In the genomic region with DNA sequence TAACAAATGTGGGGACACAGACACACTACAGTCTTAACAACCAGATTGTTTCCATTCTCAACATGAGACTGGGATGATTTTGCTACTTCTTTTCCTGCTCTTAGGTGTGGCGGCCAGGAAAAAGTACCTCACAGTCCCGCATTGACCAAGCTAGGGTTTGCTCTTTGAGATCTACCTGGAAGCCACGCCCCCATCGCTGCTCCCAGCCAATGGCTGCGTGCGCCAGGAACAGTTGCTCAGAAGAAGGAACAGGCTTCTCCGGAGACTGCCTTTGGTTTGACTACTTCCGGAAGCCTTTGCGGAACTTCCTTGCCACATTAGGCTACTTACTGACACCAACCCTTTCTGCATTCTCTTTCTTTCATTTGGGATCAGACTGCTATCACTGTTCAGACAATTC, we compare ENCODE assay signal across 29 cellular contexts. TPM values are rescaled to one million over a fixed set of nuclear protein-coding genes. Genes with fewer than 3 reads are reported as not detected.
"Had no signal": no experiment of that assay in that cellular context is flagged by ENCODE, and none has a peak within 500 bp of the region (broad histone marks: within the 10 kb centered on the region; RNA-seq: fewer than 3 reads in every experiment).

No MANE protein-coding gene starts in this region.

- DNase-seq: Kasumi-1; MM.1S; NCI-H1092 treated with DMSO at 0.1 percent for 48 hours; NCI-H1436; NCI-H187; NCI-H2029; NCI-H2081 treated with DMSO at 0.1 percent for 48 hours; NCI-H2171; NCI-H226; NCI-H446; NCI-H510A; NCI-H524 treated with DMSO at 0.1 percent for 48 hours; NCI-H69; NCI-H774; NK-92 treated with Interleukin-12 subunit alpha and Interleukin-12 subunit beta, amount 100 ng/mL, for 24 hours; PC-3; Right ventricle myocardium superior; SIG-M5; SK-N-SH; SW 1271; T-cell had no signal

- H3K4me3 ChIP-seq: K562 had no signal

- FAIRE-seq: HTR-8/SVneo, K562 had no signal

- H3K4me2 ChIP-seq: KMS-11, SK-N-SH had no signal

- H3K27ac ChIP-seq: HL-60, KMS-11 had no signal

- H3K9ac ChIP-seq: KMS-11, SK-N-SH had no signal

- H3K9me3 ChIP-seq: SK-N-SH had no signal

RNA-seq across cellular contexts. Expression of a gene that starts 44.2 kb away (rescaled TPM):
- total RNA-seq: K562, M059J, OCI-LY7, PC-3, Right ventricle myocardium superior, SK-MEL-5, T-cell had no signal
- polyA plus RNA-seq: IgD-negative memory B cell, K562 had no signal
